Comparison of ENCODE assay signal across 1 cellular context in genomic region chr6:33423777-33424176, GRCh38.
TF ChIP-seq lines count a peak whose summit lies in the region.

No MANE protein-coding gene starts in this region.

TF ChIP-seq in WTC11, 78 proteins besides CTCF, POLR2A, EP300 and RAD21 (continued from another document):
- TF ChIP-seq FOXP1 (CRISPR knock-in tag; IDR thresholded peaks at IDR 0.05; ENCODE audit: borderline replicate concordance) (no peak), EMX1 (CRISPR knock-in tag; IDR thresholded peaks at IDR 0.05) (no peak), OVOL2 (CRISPR knock-in tag; IDR thresholded peaks at IDR 0.05; ENCODE audit: borderline replicate concordance) (no peak), IRF2 (CRISPR knock-in tag; IDR thresholded peaks at IDR 0.05; ENCODE audit: borderline replicate concordance, low read depth) (no peak), RORB (CRISPR knock-in tag; IDR thresholded peaks at IDR 0.05) (no peak), GABPB1 (CRISPR knock-in tag; IDR thresholded peaks at IDR 0.05) (no peak), JAZF1 (CRISPR knock-in tag; IDR thresholded peaks at IDR 0.05) (no peak), NR1H2 (CRISPR knock-in tag; IDR thresholded peaks at IDR 0.05) (no peak), ATF1 (CRISPR knock-in tag; IDR thresholded peaks at IDR 0.05) (no peak)
